Comparison of ENCODE assay signal across 8 cellular contexts in genomic region chr9:107732781-107733529, GRCh38.
A peak's percentile ranks its signal among the peaks of the same experiment; 100 is the strongest.
DNase-seq lines count a peak whose midpoint lies in the region; ATAC-seq, FAIRE-seq and TF ChIP-seq lines count a peak whose summit lies in the region.

No MANE protein-coding gene starts in this region.

- in situ Hi-C loops in ACHN (cut with HindIII; ENCODE audit: low pct_ligation_motif_present, low pct_unique_long_range_greater_than_20kb, low sequenced_read_pairs): no loop called here
- in situ Hi-C loops in Panc1 (cut with HindIII; ENCODE audit: low pct_unique_long_range_greater_than_20kb, low sequenced_read_pairs): no loop called here

- no peaks in the 10 kb centered on the region for H3K9me3 ChIP-seq in Panc1 (ENCODE audit: control insufficient read depth, insufficient read depth, low read depth, low read length)

- intact Hi-C loops in Panc1 (cut with micrococcal nuclease; ENCODE audit: unreplicated experiment): no loop called here

- no peaks in the 10 kb centered on the region for H3K27me3 ChIP-seq in Panc1 (ENCODE audit: control insufficient read depth, insufficient read depth, low read length)

- CTCF ChIA-PET in Panc1 (lab: Charles Lee): no interaction called here

- ATAC-seq in Panc1 (peak; percentile 70; the same call in 1 of the 2 replicates), esophagus mucosa (peak; percentile 26), HG03565 (IDR thresholded peaks at IDR 0.05; ENCODE audit: unreplicated experiment) (no peak), HG03139 (IDR thresholded peaks at IDR 0.05; ENCODE audit: unreplicated experiment) (no peak)

- POLR2A ChIA-PET in Panc1 (lab: Charles Lee): interaction anchor here (0.6 kb wide), 1 partner anchor 30 kb away, joined by 3 read pairs; no protein-coding TSS in a partner anchor

- peak; percentile 85 for DNase-seq in ACHN
- no peak for DNase-seq in Panc1 (ENCODE audit: low read depth, low spot score)
- DNase-seq in myocyte (ENCODE audit: low read depth): peak; percentile 83
- DNase-seq in GM19239 (ENCODE audit: insufficient read length, low spot score): no peak
- DNase-seq in NCI-H774 (lab: John Stamatoyannopoulos, UW): no peak

- no peaks in the 10 kb centered on the region for H3K4me1 ChIP-seq in Panc1 (ENCODE audit: control insufficient read depth, insufficient read depth, low read length)

- no peak for TF ChIP-seq CTCF in Panc1 (IDR thresholded peaks at IDR 0.05)

- peak overlapping the region; percentile 39; the same call in 1 of the 2 replicates for H3K27ac ChIP-seq in Panc1 (ENCODE audit: low read length)

- FAIRE-seq in GM19239 (lab: Jason Lieb, UNC): no peak

- no peaks in the 10 kb centered on the region for H3K36me3 ChIP-seq in Panc1 (ENCODE audit: control insufficient read depth, insufficient read depth, low read length)

- BruUV-seq in Panc1 (replicated peaks; lab: Mats Ljungman, UMichigan): no TSS peak

- peak overlapping the region; percentile 19 to 33 for H3K4me3 ChIP-seq in Panc1 (ENCODE audit: low read depth in 2 of 2, low read length in 2 of 2)

Comparison
In these comparisons a context has a peak if more than half of its experiments do, and no peak if none do; other contexts are left out.
1. DNase-seq: peak in ACHN (single experiment) and myocyte (single experiment); none in Panc1 (single experiment), GM19239 (single experiment) and NCI-H774 (single experiment).
2. ATAC-seq: peak in Panc1 (single experiment) and esophagus mucosa (single experiment); none in HG03565 (single experiment) and HG03139 (single experiment).